ENCODE assay signal across 11 cellular contexts in the genomic region with DNA sequence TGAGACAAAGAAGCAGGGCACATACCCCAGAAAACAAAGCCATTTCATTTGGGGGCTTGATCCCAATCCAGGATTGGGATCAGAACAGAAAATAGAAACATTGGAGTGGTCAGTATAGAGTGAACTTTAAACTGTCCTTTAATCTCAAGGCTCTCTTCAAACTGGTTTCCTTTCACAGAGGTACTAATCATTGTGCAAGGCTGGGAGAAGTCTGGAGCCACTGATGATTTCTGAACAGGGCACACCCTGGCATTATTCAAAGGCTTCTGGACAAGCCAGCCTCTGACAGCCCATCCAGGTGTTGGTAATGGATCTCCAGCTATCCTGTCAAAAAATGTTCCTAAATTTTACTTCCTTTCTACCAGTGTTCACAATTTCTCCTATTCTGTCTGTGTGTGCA.
A peak's percentile ranks its signal among the peaks of the same experiment; 100 is the strongest.
DNase-seq lines count a peak whose midpoint lies in the region; ATAC-seq and TF ChIP-seq lines count a peak whose summit lies in the region.
"Had no signal": no experiment of that assay in that cellular context is flagged by ENCODE, and none has a peak within 500 bp of the region (broad histone marks: within the 10 kb centered on the region; RNA-seq: fewer than 3 reads in every experiment).

No MANE protein-coding gene starts in this region.

- H3K4me1 Mint-ChIP-seq in CD14-positive monocyte (peaks cover 9% of the 10 kb centered on the region), activated B cell treated with CpG ODN at 0.5 μM for 24 hours (peaks cover 9% of the 10 kb centered on the region)
- H3K4me1 Mint-ChIP-seq: nephron progenitor cell had no signal

- POLR2A ChIA-PET in activated B cell treated with CpG ODN at 0.5 μM for 24 hours (lab: Charles Lee) = no interaction called here

- H3K36me3 Mint-ChIP-seq in CD14-positive monocyte (no peaks in the 10 kb centered on the region), activated B cell treated with CpG ODN at 0.5 μM for 24 hours (ENCODE audit: low read depth) (no peaks in the 10 kb centered on the region)
- H3K36me3 Mint-ChIP-seq: T-cell had no signal

- ATAC-seq in activated B cell treated with CpG ODN at 0.5 μM for 24 hours (ENCODE audit: low read depth) = no peak
- peak; percentile 77 for ATAC-seq in left lobe of liver
- ATAC-seq in HG02884 (IDR thresholded peaks at IDR 0.05; ENCODE audit: unreplicated experiment) = no peak
- no peak for ATAC-seq in GM18870 (IDR thresholded peaks at IDR 0.05; ENCODE audit: unreplicated experiment)
- ATAC-seq: T-cell had no signal

- no peaks in the 10 kb centered on the region for H3K9me3 Mint-ChIP-seq in CD14-positive monocyte
- no peaks in the 10 kb centered on the region for H3K9me3 Mint-ChIP-seq in activated B cell treated with CpG ODN at 0.5 μM for 24 hours
- H3K9me3 Mint-ChIP-seq: nephron progenitor cell, T-cell had no signal

- peak overlapping the region in 1 of 7 donors; percentile 60 for H3K27ac Mint-ChIP-seq in CD14-positive monocyte
- H3K27ac Mint-ChIP-seq in activated B cell treated with CpG ODN at 0.5 μM for 24 hours = no peak overlapping the region
- H3K27ac Mint-ChIP-seq: nephron progenitor cell had no signal

- CTCF ChIA-PET in activated B cell treated with CpG ODN at 0.5 μM for 24 hours (lab: Charles Lee) = no interaction called here

- intact Hi-C loops in CD14-positive monocyte (cut with micrococcal nuclease) = no loop called here
- intact Hi-C loops in activated B cell treated with CpG ODN at 0.5 μM for 24 hours (cut with micrococcal nuclease) = no loop called here

- H3K4me3 Mint-ChIP-seq in CD14-positive monocyte (peak overlapping the region; percentile 59 to 83), activated B cell treated with CpG ODN at 0.5 μM for 24 hours (peak overlapping the region; percentile 50)
- H3K4me3 Mint-ChIP-seq: nephron progenitor cell had no signal

- TF ChIP-seq CTCF in CD14-positive monocyte (IDR thresholded peaks at IDR 0.05) (no peak), activated B cell treated with CpG ODN at 0.5 μM for 24 hours (IDR thresholded peaks at IDR 0.05) (no peak)

- H3K27me3 Mint-ChIP-seq in CD14-positive monocyte (ENCODE audit: low read depth in 3 of 3) (no peaks in the 10 kb centered on the region), activated B cell treated with CpG ODN at 0.5 μM for 24 hours (no peaks in the 10 kb centered on the region)
- H3K27me3 Mint-ChIP-seq: T-cell had no signal

- DNase-seq in CD14-positive monocyte (ENCODE audit: low spot score) (no peak), ELR (ENCODE audit: low read depth) (peak; percentile 0), activated B cell treated with CpG ODN at 0.5 μM for 24 hours (no peak), left lobe of liver (ENCODE audit: low spot score) (no peak), SHP77 (lab: John Stamatoyannopoulos, UW) (no peak), NOMO-1 (lab: John Stamatoyannopoulos, UW; ENCODE audit: unreplicated experiment in 2 of 2) (no peak)
- DNase-seq: nephron progenitor cell, T-cell, thyroid gland had no signal
